9 cellular contexts compared by ENCODE assay signal in the genomic region with DNA sequence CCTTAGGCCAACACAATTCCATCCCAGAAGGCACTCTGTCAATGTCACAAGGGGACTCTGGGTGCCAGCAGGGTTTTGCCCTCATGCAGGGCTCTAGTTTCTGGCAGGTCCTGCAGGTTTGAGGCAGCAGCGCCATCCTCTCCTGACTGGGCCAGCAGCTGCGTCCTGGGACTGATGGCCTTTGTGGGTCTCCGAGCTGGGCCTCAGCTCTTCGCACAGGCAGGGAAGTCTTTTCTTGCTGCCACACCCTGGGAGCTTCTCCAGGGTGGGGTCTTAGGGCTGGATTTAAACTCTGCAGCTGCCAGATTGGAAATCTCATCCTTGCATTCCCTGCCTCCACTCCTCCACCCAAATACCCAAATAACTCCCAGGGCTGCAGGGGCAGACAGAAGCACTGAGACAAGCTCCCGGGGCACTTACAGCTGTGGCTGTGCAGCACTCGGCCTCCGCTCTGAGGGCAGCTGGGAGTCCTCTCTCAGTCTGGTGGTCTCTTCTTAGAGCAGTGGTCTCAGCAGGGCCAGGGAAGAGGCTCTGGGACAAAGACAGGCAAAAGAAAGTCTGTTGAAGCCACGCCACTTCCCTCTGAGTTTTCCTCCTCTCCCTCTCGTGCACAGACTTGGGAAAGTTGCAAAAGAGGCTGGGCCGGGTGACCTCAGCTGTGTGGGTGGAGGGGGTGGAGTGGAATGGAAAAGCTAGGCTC. TPM values are rescaled to one million over a fixed set of nuclear protein-coding genes. Genes with fewer than 3 reads are reported as not detected.
A peak's percentile ranks its signal among the peaks of the same experiment; 100 is the strongest.
DNase-seq lines count a peak whose midpoint lies in the region; ATAC-seq and TF ChIP-seq lines count a peak whose summit lies in the region.
"Had no signal": no experiment of that assay in that cellular context is flagged by ENCODE, and none has a peak within 500 bp of the region (broad histone marks: within the 10 kb centered on the region; RNA-seq: fewer than 3 reads in every experiment).

Gene RAB7B (minus strand): TSS at position 563 of the 700 bp plus-strand sequence. CDS start 9,260 bp downstream, outside the sequence.

- POLR2A ChIA-PET in naive thymus-derived CD8-positive, alpha-beta T cell (lab: Charles Lee): no interaction called here

- peak; percentile 45 for DNase-seq in DMS 273 (lab: John Stamatoyannopoulos, UW; ENCODE audit: unreplicated experiment)
- DNase-seq in DMS 273 treated with DMSO at 0.1 percent for 48 hours (lab: John Stamatoyannopoulos, UW): no peak
- peak; percentile 61 for DNase-seq in colonic mucosa
- peak; percentile 83 to 95 for DNase-seq in lower leg skin (ENCODE audit: low spot score in 2 of 2)
- DNase-seq in type B pancreatic cell (ENCODE audit: extremely low spot score, unreplicated experiment): peak; percentile 54
- no peak for DNase-seq in stimulated activated effector memory CD8-positive, alpha-beta T cell treated with anti-CD3 and anti-CD28 coated beads, Interleukin-12 subunit alpha, Interleukin-12 subunit beta, amount 100 ng/mL, for 72 hours (ENCODE audit: low spot score in 2 of 2)
- DNase-seq in naive thymus-derived CD8-positive, alpha-beta T cell: no peak

- ATAC-seq in stimulated activated effector memory CD8-positive, alpha-beta T cell treated with anti-CD3 and anti-CD28 coated beads, Interleukin-12 subunit alpha, Interleukin-12 subunit beta, amount 100 ng/mL, for 72 hours: no peak
- ATAC-seq in naive thymus-derived CD8-positive, alpha-beta T cell: no peak
- no peak for ATAC-seq in GM18519 (IDR thresholded peaks at IDR 0.05; ENCODE audit: low FRiP score, unreplicated experiment)

- H3K9me3 Mint-ChIP-seq in type B pancreatic cell: peaks cover 5% of the 10 kb centered on the region
- H3K9me3 Mint-ChIP-seq in stimulated activated effector memory CD8-positive, alpha-beta T cell treated with anti-CD3 and anti-CD28 coated beads, Interleukin-12 subunit alpha, Interleukin-12 subunit beta, amount 100 ng/mL, for 72 hours: no peaks in the 10 kb centered on the region
- no peaks in the 10 kb centered on the region for H3K9me3 Mint-ChIP-seq in naive thymus-derived CD8-positive, alpha-beta T cell

- H3K4me3 ChIP-seq in colonic mucosa: peak within 1 kb of the TSS; percentile 12
- peak within 1 kb of the TSS; percentile 22 for H3K4me3 ChIP-seq in lower leg skin (ENCODE audit: low read depth, poor library complexity, severe bottlenecking)

- H3K4me1 Mint-ChIP-seq in type B pancreatic cell (ENCODE audit: unreplicated experiment): peaks cover 26% of the 10 kb centered on the region
- H3K4me1 Mint-ChIP-seq in stimulated activated effector memory CD8-positive, alpha-beta T cell treated with anti-CD3 and anti-CD28 coated beads, Interleukin-12 subunit alpha, Interleukin-12 subunit beta, amount 100 ng/mL, for 72 hours: peaks cover 20% of the 10 kb centered on the region
- H3K4me1 Mint-ChIP-seq in naive thymus-derived CD8-positive, alpha-beta T cell: peaks cover 0 to 9% (median 3%) of the 10 kb centered on the region in 4 donors

- H3K36me3 Mint-ChIP-seq in type B pancreatic cell: no peaks in the 10 kb centered on the region
- no peaks in the 10 kb centered on the region for H3K36me3 Mint-ChIP-seq in stimulated activated effector memory CD8-positive, alpha-beta T cell treated with anti-CD3 and anti-CD28 coated beads, Interleukin-12 subunit alpha, Interleukin-12 subunit beta, amount 100 ng/mL, for 72 hours
- no peaks in the 10 kb centered on the region for H3K36me3 Mint-ChIP-seq in naive thymus-derived CD8-positive, alpha-beta T cell

- H3K9me3 ChIP-seq in colonic mucosa: no peaks in the 10 kb centered on the region

- H3K4me3 Mint-ChIP-seq in type B pancreatic cell: no peak within 1 kb of the TSS
- H3K4me3 Mint-ChIP-seq in stimulated activated effector memory CD8-positive, alpha-beta T cell treated with anti-CD3 and anti-CD28 coated beads, Interleukin-12 subunit alpha, Interleukin-12 subunit beta, amount 100 ng/mL, for 72 hours: no peak within 1 kb of the TSS
- no peak within 1 kb of the TSS for H3K4me3 Mint-ChIP-seq in naive thymus-derived CD8-positive, alpha-beta T cell

- no peak within 1 kb of the TSS for H3K9ac ChIP-seq in colonic mucosa (ENCODE audit: low read depth in 2 of 2, low read length in 2 of 2)

- no peaks in the 10 kb centered on the region for H3K36me3 ChIP-seq in colonic mucosa

- H3K27ac Mint-ChIP-seq in type B pancreatic cell: no peak within 1 kb of the TSS
- no peak within 1 kb of the TSS for H3K27ac Mint-ChIP-seq in stimulated activated effector memory CD8-positive, alpha-beta T cell treated with anti-CD3 and anti-CD28 coated beads, Interleukin-12 subunit alpha, Interleukin-12 subunit beta, amount 100 ng/mL, for 72 hours
- H3K27ac Mint-ChIP-seq in naive thymus-derived CD8-positive, alpha-beta T cell: no peak within 1 kb of the TSS

- H3K27ac ChIP-seq in colonic mucosa: peak within 1 kb of the TSS; percentile 53
- H3K27ac ChIP-seq: 22Rv1 had no signal

- no peak for TF ChIP-seq POLR2A in lower leg skin (IDR thresholded peaks at IDR 0.05)

- 14 to 22% methylated on average over 9 to 10 of the region's 10 CpGs for WGBS in lower leg skin, 2 donors

- no peaks in the 10 kb centered on the region for H3K4me1 ChIP-seq in colonic mucosa

- H3K27me3 Mint-ChIP-seq in type B pancreatic cell: peaks cover 3% of the 10 kb centered on the region
- peaks cover 0 to 14% (median 3%) of the 10 kb centered on the region in 5 donors for H3K27me3 Mint-ChIP-seq in naive thymus-derived CD8-positive, alpha-beta T cell

- TF ChIP-seq CTCF in colonic mucosa (IDR thresholded peaks at IDR 0.05): no peak
- TF ChIP-seq CTCF in lower leg skin (IDR thresholded peaks at IDR 0.05): no peak
- no peak for TF ChIP-seq CTCF in type B pancreatic cell (conservative IDR thresholded peaks at IDR 0.05)

- intact Hi-C loops in colonic mucosa (cut with DNase I): no loop called here
- intact Hi-C loops in lower leg skin (cut with DNase I; ENCODE audit: low total_unique reads): no loop called here

- no peaks in the 10 kb centered on the region for H3K27me3 ChIP-seq in colonic mucosa

RNA-seq across cellular contexts. Expression of gene RAB7B, which starts in this region (rescaled TPM):
- total RNA-seq in colonic mucosa: 1 to 10 TPM in 1 of 2 donors, under 1 TPM in 1; 0.57 to 1.2 TPM
- 10 to 100 TPM in 3 of 4 donors, 1 to 10 TPM in 1; 6.0 to 37.2 (median 24.0) TPM for total RNA-seq in lower leg skin
- 0.26 and 0.82 TPM in 2 replicates for total RNA-seq in type B pancreatic cell (ENCODE audit: low replicate concordance)
- total RNA-seq in naive thymus-derived CD8-positive, alpha-beta T cell: not detected
- polyA plus RNA-seq in naive thymus-derived CD8-positive, alpha-beta T cell: not detected

Comparison
In these comparisons a context has a peak if more than half of its experiments do, and no peak if none do; other contexts are left out.
1. DNase-seq: peak in DMS 273 (single experiment), colonic mucosa (single experiment) and lower leg skin (2 of 2); none in DMS 273 treated with DMSO at 0.1 percent for 48 hours (single experiment), stimulated activated effector memory CD8-positive, alpha-beta T cell treated with anti-CD3 and anti-CD28 coated beads, Interleukin-12 subunit alpha, Interleukin-12 subunit beta, amount 100 ng/mL, for 72 hours (0 of 2) and naive thymus-derived CD8-positive, alpha-beta T cell (0 of 10).
2. Peak in DNase-seq in type B pancreatic cell; RNA of the gene not detected or under 1 TPM.